21 cellular contexts compared by ENCODE assay signal in genomic region chr11:123206671-123207421, GRCh38. TPM values are rescaled to one million over a fixed set of nuclear protein-coding genes. Genes with fewer than 3 reads are reported as not detected.
DNase-seq lines count a peak whose midpoint lies in the region; ATAC-seq and TF ChIP-seq lines count a peak whose summit lies in the region.
"Had no signal": no experiment of that assay in that cellular context is flagged by ENCODE, and none has a peak within 500 bp of the region (broad histone marks: within the 10 kb centered on the region; RNA-seq: fewer than 3 reads in every experiment).

No MANE protein-coding gene starts in this region.

- intact Hi-C loops in breast epithelium (cut with DNase I; ENCODE audit: low total_unique reads) (no loop called here), adrenal gland (cut with DNase I) (no loop called here)

- no peak overlapping the region for H3K4ac ChIP-seq in mesendoderm (ENCODE audit: low read depth, low read length)

- peak in 1 of 2 donors; percentile 59 for DNase-seq in breast epithelium (ENCODE audit: low spot score in 2 of 2)
- DNase-seq in mesendoderm, result peak; percentile 95
- DNase-seq in smooth muscle cell (lab: John Stamatoyannopoulos, UW; ENCODE audit: unreplicated experiment), result no peak
- DNase-seq in T-cell, result no peak
- DNase-seq in adrenal gland, result no peak
- no peak for DNase-seq in GM19240 (ENCODE audit: insufficient read length, low spot score)
- DNase-seq: activated CD4-positive, alpha-beta T cell treated with anti-CD3 and anti-CD28 coated beads, Interleukin-2, amount 10 ng/mL, durations not matched to agents 24 days and 14 days; activated CD8-positive, alpha-beta memory T cell treated with anti-CD3 and anti-CD28 coated beads, Interleukin-2, amount 50 U/mL, for 48 hours; activated naive CD4-positive, alpha-beta T cell; aorta; COR-L47; NCI-H1092 treated with DMSO at 0.1 percent for 48 hours; NCI-H748 treated with DMSO at 0.1 percent for 48 hours; Peyer's patch; right cardiac atrium; stimulated activated CD4-positive, alpha-beta T cell treated with anti-CD3 and anti-CD28 coated beads, Interleukin-1b, Interleukin-23, amount 100 ng/mL, for 48 hours had no signal

- H3K9ac ChIP-seq in HUES6 (ENCODE audit: low read length), result no peak overlapping the region
- no peak overlapping the region for H3K9ac ChIP-seq in mesendoderm (ENCODE audit: low read length)
- H3K9ac ChIP-seq in smooth muscle cell (ENCODE audit: low read depth), result peak overlapping the region; percentile 18

- H3K9me3 ChIP-seq in HUES6 (ENCODE audit: control insufficient read depth, insufficient read depth, low read depth, low read length) (no peaks in the 10 kb centered on the region), breast epithelium (no peaks in the 10 kb centered on the region), smooth muscle cell (replicated peaks; ENCODE audit: low read depth) (no peaks in the 10 kb centered on the region), adrenal gland (replicated peaks in 1 of 3) (no peaks in the 10 kb centered on the region)
- H3K9me3 ChIP-seq: Peyer's patch had no signal

- peaks cover 16 to 31% of the 10 kb centered on the region in 2 donors for H3K27me3 Mint-ChIP-seq in T-cell

- TF ChIP-seq POLR2A in breast epithelium (IDR thresholded peaks at IDR 0.05) (no peak), adrenal gland (IDR thresholded peaks at IDR 0.05) (no peak)

- no peak overlapping the region for H3K23ac ChIP-seq in mesendoderm (ENCODE audit: low read length)

- no peak overlapping the region for H2BK15ac ChIP-seq in mesendoderm (replicated peaks; ENCODE audit: low read depth)

- no peak overlapping the region for H2BK5ac ChIP-seq in mesendoderm (ENCODE audit: low read length)

- H2AK5ac ChIP-seq in mesendoderm (ENCODE audit: low read length), result no peak overlapping the region

- no CpG with 5 or more reads among the region's 11 CpGs for WGBS in mesendoderm (ENCODE audit: extremely low coverage, insufficient coverage, low lambda C conversion rate)
- 57% methylated on average over 11 of the region's 11 CpGs for WGBS in smooth muscle cell (ENCODE audit: low lambda C conversion rate)
- 78 to 86% (median 80%) methylated on average over 10 to 11 of the region's 11 CpGs for WGBS in adrenal gland, 4 donors

- H3K27ac Mint-ChIP-seq in T-cell, result no peak overlapping the region
- H3K27ac Mint-ChIP-seq: activated CD4-positive, alpha-beta T cell treated with anti-CD3 and anti-CD28 coated beads, Interleukin-2, amount 10 ng/mL, durations not matched to agents 24 days and 14 days had no signal

- no peaks in the 10 kb centered on the region for H3K36me3 Mint-ChIP-seq in T-cell

- CTCF ChIA-PET in T-cell (lab: Charles Lee), result interaction anchor here in 1 of 2 donors (1.0 kb wide), 1 partner anchor 200 kb away, joined by 3 read pairs; no protein-coding TSS in a partner anchor

- POLR2A ChIA-PET in T-cell (lab: Charles Lee), result no interaction called here

- H3K4me1 ChIP-seq in HUES6 (ENCODE audit: control insufficient read depth, insufficient read depth, low read length), result peaks cover 24% of the 10 kb centered on the region
- H3K4me1 ChIP-seq in breast epithelium, result peaks cover 0 to 4% of the 10 kb centered on the region in 2 donors
- peaks cover 4% of the 10 kb centered on the region for H3K4me1 ChIP-seq in mesendoderm (ENCODE audit: control insufficient read depth, low read depth, low read length)
- H3K4me1 ChIP-seq in smooth muscle cell (ENCODE audit: low read depth), result peaks cover 14% of the 10 kb centered on the region
- H3K4me1 ChIP-seq in adrenal gland (replicated peaks in 1 of 2), result peaks cover 0 to 18% of the 10 kb centered on the region in 2 donors

- no peak overlapping the region for H2BK120ac ChIP-seq in mesendoderm (ENCODE audit: low read depth, low read length)

- TF ChIP-seq CTCF in breast epithelium (IDR thresholded peaks at IDR 0.05) (no peak), smooth muscle cell (IDR thresholded peaks at IDR 0.05; ENCODE audit: borderline replicate concordance, insufficient read depth, poor library complexity, severe bottlenecking) (no peak), adrenal gland (IDR thresholded peaks at IDR 0.05) (no peak)

- H3K4me2 ChIP-seq in mesendoderm (ENCODE audit: low read length) (no peak overlapping the region), smooth muscle cell (no peak overlapping the region)

- H3K79me1 ChIP-seq in mesendoderm (ENCODE audit: low read length), result no peaks in the 10 kb centered on the region

- H4K8ac ChIP-seq in mesendoderm (ENCODE audit: low read depth, low read length), result no peak overlapping the region

- H3K4me3 Mint-ChIP-seq in T-cell, result no peak overlapping the region
- H3K4me3 Mint-ChIP-seq: activated CD4-positive, alpha-beta T cell treated with anti-CD3 and anti-CD28 coated beads, Interleukin-2, amount 10 ng/mL, durations not matched to agents 24 days and 14 days had no signal

- ATAC-seq in T-cell (replicated peaks in 1 of 4), result no peak
- ATAC-seq: right cardiac atrium had no signal

- no peaks in the 10 kb centered on the region for H4K20me1 ChIP-seq in smooth muscle cell (ENCODE audit: low read depth)

- no peaks in the 10 kb centered on the region for H3K27me3 ChIP-seq in HUES6 (ENCODE audit: control insufficient read depth, insufficient read depth, low read length)
- no peaks in the 10 kb centered on the region for H3K27me3 ChIP-seq in breast epithelium
- no peaks in the 10 kb centered on the region for H3K27me3 ChIP-seq in mesendoderm (ENCODE audit: insufficient read depth, low read length, poor library complexity)
- H3K27me3 ChIP-seq in smooth muscle cell (ENCODE audit: low read depth), result no peaks in the 10 kb centered on the region
- no peaks in the 10 kb centered on the region for H3K27me3 ChIP-seq in adrenal gland
- H3K27me3 ChIP-seq: Peyer's patch had no signal

- no peak overlapping the region for H4K5ac ChIP-seq in mesendoderm (ENCODE audit: low read length)

- H3K36me3 ChIP-seq in HUES6 (ENCODE audit: control insufficient read depth, insufficient read depth, low read length) (no peaks in the 10 kb centered on the region), breast epithelium (no peaks in the 10 kb centered on the region), mesendoderm (ENCODE audit: control insufficient read depth, insufficient read depth, low read length) (no peaks in the 10 kb centered on the region), smooth muscle cell (ENCODE audit: low read depth) (no peaks in the 10 kb centered on the region), adrenal gland (replicated peaks in 1 of 2) (no peaks in the 10 kb centered on the region)
- H3K36me3 ChIP-seq: Peyer's patch had no signal

- H3K27ac ChIP-seq in HUES6 (ENCODE audit: low read depth, low read length) (0 out of 2 replicates have a peak overlapping the region, but pooled peaks have one; percentile 4), breast epithelium (peak overlapping the region; percentile 81 to 89), mesendoderm (ENCODE audit: low read depth, low read length) (no peak overlapping the region), smooth muscle cell (ENCODE audit: low read depth) (peak overlapping the region; percentile 18), adrenal gland (peak overlapping the region in 1 of 5 donors; percentile 51)
- H3K27ac ChIP-seq: coronary artery, epithelial cell of prostate, SK-N-MC had no signal

- H3K4me1 Mint-ChIP-seq in T-cell, result peaks cover 0 to 1% (median 0%) of the 10 kb centered on the region in 3 donors

- no peak overlapping the region for H3K4me3 ChIP-seq in HUES6 (ENCODE audit: low read depth, low read length)
- H3K4me3 ChIP-seq in breast epithelium, result no peak overlapping the region
- no peak overlapping the region for H3K4me3 ChIP-seq in mesendoderm (ENCODE audit: low read length)
- no peak overlapping the region for H3K4me3 ChIP-seq in smooth muscle cell
- H3K4me3 ChIP-seq in adrenal gland, result no peak overlapping the region
- H3K4me3 ChIP-seq: coronary artery, Peyer's patch, SK-N-MC had no signal

- no peak overlapping the region for H3K56ac ChIP-seq in mesendoderm (ENCODE audit: low read length)

- peaks cover 5% of the 10 kb centered on the region for H3F3A ChIP-seq in smooth muscle cell (ENCODE audit: low read depth)

- H2AFZ ChIP-seq in smooth muscle cell (ENCODE audit: low read depth), result no peak overlapping the region

- no peaks in the 10 kb centered on the region for H3K9me3 Mint-ChIP-seq in T-cell
- H3K9me3 Mint-ChIP-seq: activated CD4-positive, alpha-beta T cell treated with anti-CD3 and anti-CD28 coated beads, Interleukin-2, amount 10 ng/mL, durations not matched to agents 24 days and 14 days had no signal

- H3K79me2 ChIP-seq in mesendoderm (ENCODE audit: control insufficient read depth, insufficient read depth, low read length), result no peaks in the 10 kb centered on the region
- no peaks in the 10 kb centered on the region for H3K79me2 ChIP-seq in smooth muscle cell (ENCODE audit: low read depth)

- H3K18ac ChIP-seq in mesendoderm (ENCODE audit: low read length), result no peak overlapping the region

RNA-seq across cellular contexts. Expression of gene CLMP, which starts 11.8 kb away (rescaled TPM):
- total RNA-seq in breast epithelium (100 to 1,000 TPM in 1 of 3 donors, 10 to 100 TPM in 2; 70.8 to 241 (median 82.9) TPM), smooth muscle cell (163 and 176 TPM in 2 replicates), T-cell (under 1 TPM; 0.09 to 0.43 (median 0.30) TPM), adrenal gland (10 to 100 TPM; 10.4 to 26.3 (median 21.2) TPM)
- 35.1 TPM for polyA plus RNA-seq in mesendoderm (2013, experiment 1 of 2)
- 38.9 TPM for polyA plus RNA-seq in mesendoderm (2013, experiment 2 of 2)
- polyA plus RNA-seq in smooth muscle cell (62.0 and 74.0 TPM in 2 replicates), adrenal gland (10 to 100 TPM in 1 of 3 donors, 1 to 10 TPM in 2; 5.1 to 36.6 (median 5.3) TPM)
- total RNA-seq: lung microvascular endothelial cell had no signal

Comparison
In these comparisons a context has a peak if more than half of its experiments do, and no peak if none do; other contexts are left out.
1. RNA of gene CLMP, which starts 11.8 kb away (total RNA-seq): 163 to 176 TPM in smooth muscle cell, 70.8 to 241 TPM in breast epithelium and 10.4 to 26.3 TPM in adrenal gland; 0.09 to 0.43 TPM in T-cell; every median in the first group is over 4 times any median in the second.